Comparison of ENCODE assay signal across 12 cellular contexts in genomic region chr4:77092832-77093800, GRCh38. TPM values are rescaled to one million over a fixed set of nuclear protein-coding genes. Genes with fewer than 3 reads are reported as not detected.
DNase-seq lines count a peak whose midpoint lies in the region; ATAC-seq, FAIRE-seq and TF ChIP-seq lines count a peak whose summit lies in the region.
"Had no signal": no experiment of that assay in that cellular context is flagged by ENCODE, and none has a peak within 500 bp of the region (broad histone marks: within the 10 kb centered on the region; RNA-seq: fewer than 3 reads in every experiment).

No MANE protein-coding gene starts in this region.

- no peaks in the 10 kb centered on the region for H3K27me3 Mint-ChIP-seq in effector memory CD8-positive, alpha-beta T cell
- peaks cover 4% of the 10 kb centered on the region for H3K27me3 Mint-ChIP-seq in activated T-helper 1 cell treated with anti-CD3 and anti-CD28 coated beads, Interleukin-12 subunit alpha, Interleukin-12 subunit beta, Interleukin-2, Interleukin-4 antibody, amounts not matched to agents 30 ng/mL and 10 ng/mL and 1 ng/mL, durations not matched to agents 14 hours and 24 hours and 36 hours (ENCODE audit: insufficient read depth)
- H3K27me3 Mint-ChIP-seq in WTC11 (ENCODE audit: low read depth): no peaks in the 10 kb centered on the region
- H3K27me3 Mint-ChIP-seq: activated CD8-positive, alpha-beta memory T cell treated with anti-CD3 and anti-CD28 coated beads, Interleukin-2, amount 10 ng/mL, durations not matched to agents 7 days and 5 days; central memory CD8-positive, alpha-beta T cell had no signal

- H3K4me3 Mint-ChIP-seq in effector memory CD8-positive, alpha-beta T cell: no peak overlapping the region
- no peak overlapping the region for H3K4me3 Mint-ChIP-seq in activated T-helper 1 cell treated with anti-CD3 and anti-CD28 coated beads, Interleukin-12 subunit alpha, Interleukin-12 subunit beta, Interleukin-2, Interleukin-4 antibody, amounts not matched to agents 30 ng/mL and 10 ng/mL and 1 ng/mL, durations not matched to agents 14 hours and 24 hours and 36 hours
- H3K4me3 Mint-ChIP-seq in WTC11: no peak overlapping the region
- H3K4me3 Mint-ChIP-seq: activated CD8-positive, alpha-beta memory T cell treated with anti-CD3 and anti-CD28 coated beads, Interleukin-2, amount 10 ng/mL, durations not matched to agents 7 days and 5 days; central memory CD8-positive, alpha-beta T cell had no signal

- POLR2A ChIA-PET in WTC11 (lab: Charles Lee): no interaction called here

- H3K4me1 Mint-ChIP-seq in effector memory CD8-positive, alpha-beta T cell (ENCODE audit: low read depth in 2 of 2): peaks cover 5 to 9% of the 10 kb centered on the region in 2 donors
- H3K4me1 Mint-ChIP-seq in activated T-helper 1 cell treated with anti-CD3 and anti-CD28 coated beads, Interleukin-12 subunit alpha, Interleukin-12 subunit beta, Interleukin-2, Interleukin-4 antibody, amounts not matched to agents 30 ng/mL and 10 ng/mL and 1 ng/mL, durations not matched to agents 14 hours and 24 hours and 36 hours (ENCODE audit: low read depth): peaks cover 14% of the 10 kb centered on the region
- H3K4me1 Mint-ChIP-seq in WTC11: peaks cover 4% of the 10 kb centered on the region

- H3K9me3 Mint-ChIP-seq in effector memory CD8-positive, alpha-beta T cell: no peaks in the 10 kb centered on the region
- H3K9me3 Mint-ChIP-seq in activated T-helper 1 cell treated with anti-CD3 and anti-CD28 coated beads, Interleukin-12 subunit alpha, Interleukin-12 subunit beta, Interleukin-2, Interleukin-4 antibody, amounts not matched to agents 30 ng/mL and 10 ng/mL and 1 ng/mL, durations not matched to agents 14 hours and 24 hours and 36 hours: no peaks in the 10 kb centered on the region
- H3K9me3 Mint-ChIP-seq in WTC11: no peaks in the 10 kb centered on the region
- H3K9me3 Mint-ChIP-seq: central memory CD8-positive, alpha-beta T cell had no signal

- no peak overlapping the region for H3K4me3 ChIP-seq in pancreas
- H3K4me3 ChIP-seq: ovary had no signal

- intact Hi-C loops in pancreas (cut with DNase I) (no loop called here), left cardiac atrium (cut with DNase I) (loop anchor here in 1 of 2 donors (10.0 kb wide), 1 partner anchor 262 kb away; no protein-coding TSS in a partner anchor)
- intact Hi-C loops in activated T-helper 1 cell treated with anti-CD3 and anti-CD28 coated beads, Interleukin-12 subunit alpha, Interleukin-12 subunit beta, Interleukin-2, Interleukin-4 antibody, amounts not matched to agents 30 ng/mL and 10 ng/mL and 1 ng/mL, durations not matched to agents 14 hours and 24 hours and 36 hours (cut with micrococcal nuclease): no loop called here

- 73 to 78% methylated on average over 4 of the region's 4 CpGs for WGBS in pancreas, 2 donors

- TF ChIP-seq CTCF in pancreas (IDR thresholded peaks at IDR 0.05) (no peak), WTC11 (IDR thresholded peaks at IDR 0.05) (no peak)

- no peaks in the 10 kb centered on the region for H3K4me1 ChIP-seq in pancreas

- no peaks in the 10 kb centered on the region for H3K9me3 ChIP-seq in pancreas
- H3K9me3 ChIP-seq: ovary had no signal

- no peak for ATAC-seq in effector memory CD8-positive, alpha-beta T cell (replicated peaks)
- ATAC-seq in pancreas: peak in 3 of 4 donors; percentile 42 to 49 (median 42)
- no peak for ATAC-seq in left cardiac atrium
- no peak for ATAC-seq in WTC11
- ATAC-seq: activated CD8-positive, alpha-beta memory T cell treated with anti-CD3 and anti-CD28 coated beads, Interleukin-2, amount 10 ng/mL, durations not matched to agents 7 days and 5 days had no signal

- no peak for FAIRE-seq in pancreas (lab: Jason Lieb, UNC)

- peak overlapping the region; percentile 13 to 19 for H3K27ac Mint-ChIP-seq in effector memory CD8-positive, alpha-beta T cell
- no peak overlapping the region for H3K27ac Mint-ChIP-seq in activated T-helper 1 cell treated with anti-CD3 and anti-CD28 coated beads, Interleukin-12 subunit alpha, Interleukin-12 subunit beta, Interleukin-2, Interleukin-4 antibody, amounts not matched to agents 30 ng/mL and 10 ng/mL and 1 ng/mL, durations not matched to agents 14 hours and 24 hours and 36 hours
- H3K27ac Mint-ChIP-seq in WTC11: no peak overlapping the region
- H3K27ac Mint-ChIP-seq: activated CD8-positive, alpha-beta memory T cell treated with anti-CD3 and anti-CD28 coated beads, Interleukin-2, amount 10 ng/mL, durations not matched to agents 7 days and 5 days had no signal

- no peaks in the 10 kb centered on the region for H3K36me3 ChIP-seq in pancreas
- H3K36me3 ChIP-seq: ovary had no signal

- CTCF ChIA-PET in WTC11 (lab: Charles Lee): interaction anchor here (1.0 to 1.1 kb wide), 2 partner anchors 48 to 110 kb away, joined by 3 to 5 read pairs; no protein-coding TSS in a partner anchor

- no peaks in the 10 kb centered on the region for H3K27me3 ChIP-seq in pancreas
- H3K27me3 ChIP-seq: ovary had no signal

- H3K36me3 Mint-ChIP-seq in effector memory CD8-positive, alpha-beta T cell (ENCODE audit: insufficient read depth): no peaks in the 10 kb centered on the region
- H3K36me3 Mint-ChIP-seq in activated T-helper 1 cell treated with anti-CD3 and anti-CD28 coated beads, Interleukin-12 subunit alpha, Interleukin-12 subunit beta, Interleukin-2, Interleukin-4 antibody, amounts not matched to agents 30 ng/mL and 10 ng/mL and 1 ng/mL, durations not matched to agents 14 hours and 24 hours and 36 hours (ENCODE audit: low read depth): no peaks in the 10 kb centered on the region
- H3K36me3 Mint-ChIP-seq in WTC11: no peaks in the 10 kb centered on the region
- H3K36me3 Mint-ChIP-seq: activated CD8-positive, alpha-beta memory T cell treated with anti-CD3 and anti-CD28 coated beads, Interleukin-2, amount 10 ng/mL, durations not matched to agents 7 days and 5 days had no signal

- peak; percentile 50 for DNase-seq in GM03348 (ENCODE audit: low spot score)
- DNase-seq in OCI-M1 (lab: John Stamatoyannopoulos, UW): peak; percentile 95
- DNase-seq in effector memory CD8-positive, alpha-beta T cell: no peak
- no peak for DNase-seq in pancreas
- DNase-seq in left cardiac atrium: no peak
- DNase-seq in ureter (ENCODE audit: low spot score): no peak
- no peak for DNase-seq in activated T-helper 1 cell treated with anti-CD3 and anti-CD28 coated beads, Interleukin-12 subunit alpha, Interleukin-12 subunit beta, Interleukin-2, Interleukin-4 antibody, amounts not matched to agents 30 ng/mL and 10 ng/mL and 1 ng/mL, durations not matched to agents 14 hours and 24 hours and 36 hours (ENCODE audit: low spot score)
- no peak for DNase-seq in WTC11 (ENCODE audit: low spot score)
- DNase-seq: activated CD8-positive, alpha-beta memory T cell treated with anti-CD3 and anti-CD28 coated beads, Interleukin-2, amount 10 ng/mL, durations not matched to agents 7 days and 5 days; NCI-H187 treated with DMSO at 0.1 percent for 48 hours; ovary had no signal

- peak overlapping the region in 2 of 4 donors; percentile 20 to 38 for H3K27ac ChIP-seq in pancreas
- H3K27ac ChIP-seq: ovary had no signal

TF ChIP-seq in WTC11, 78 proteins besides CTCF, POLR2A, EP300 and RAD21 (continues in another document):
- TF ChIP-seq ZBTB43 (CRISPR knock-in tag; IDR thresholded peaks at IDR 0.05) (no peak), ERG (CRISPR knock-in tag; IDR thresholded peaks at IDR 0.05) (no peak), ZNF512 (CRISPR knock-in tag; IDR thresholded peaks at IDR 0.05; ENCODE audit: borderline replicate concordance) (no peak), NR1H2 (CRISPR knock-in tag; IDR thresholded peaks at IDR 0.05) (no peak)

RNA-seq across cellular contexts. Expression of gene CCNI, which starts 17.3 kb away (rescaled TPM):
- total RNA-seq in pancreas (100 to 1,000 TPM; 149 to 196 (median 169) TPM), left cardiac atrium (100 to 1,000 TPM; 255 to 307 TPM), ureter (238 TPM), WTC11 (2021) (213 to 253 TPM (median 248 TPM) in 3 replicates)
- polyA plus RNA-seq in pancreas: 100 to 1,000 TPM in 1 of 2 donors, 10 to 100 TPM in 1; 33.3 to 101 TPM
- total RNA-seq in activated T-helper 1 cell treated with anti-CD3 and anti-CD28 coated beads, Interleukin-12 subunit alpha, Interleukin-12 subunit beta, Interleukin-2, Interleukin-4 antibody, amounts not matched to agents 30 ng/mL and 10 ng/mL and 1 ng/mL, durations not matched to agents 14 hours and 24 hours and 36 hours: 236 and 253 TPM in 2 replicates

Comparison
In these comparisons a context has a peak if more than half of its experiments do, and no peak if none do; other contexts are left out.
1. DNase-seq: peak in GM03348 (single experiment) and OCI-M1 (single experiment); none in effector memory CD8-positive, alpha-beta T cell (0 of 3), pancreas (0 of 6), left cardiac atrium (single experiment), ureter (single experiment), activated T-helper 1 cell treated with anti-CD3 and anti-CD28 coated beads, Interleukin-12 subunit alpha, Interleukin-12 subunit beta, Interleukin-2, Interleukin-4 antibody, amounts not matched to agents 30 ng/mL and 10 ng/mL and 1 ng/mL, durations not matched to agents 14 hours and 24 hours and 36 hours (single experiment) and WTC11 (single experiment).
2. ATAC-seq: peak in pancreas (3 of 4); none in effector memory CD8-positive, alpha-beta T cell (single experiment), left cardiac atrium (0 of 2) and WTC11 (single experiment).
3. H3K27ac Mint-ChIP-seq: peak in effector memory CD8-positive, alpha-beta T cell (2 of 2); none in activated T-helper 1 cell treated with anti-CD3 and anti-CD28 coated beads, Interleukin-12 subunit alpha, Interleukin-12 subunit beta, Interleukin-2, Interleukin-4 antibody, amounts not matched to agents 30 ng/mL and 10 ng/mL and 1 ng/mL, durations not matched to agents 14 hours and 24 hours and 36 hours (single experiment) and WTC11 (single experiment).